Comparison of ENCODE assay signal across 11 cellular contexts in genomic region chr7:14834456-14834855, GRCh38.
DNase-seq lines count a peak whose midpoint lies in the region; ATAC-seq and TF ChIP-seq lines count a peak whose summit lies in the region.
"Had no signal": no experiment of that assay in that cellular context is flagged by ENCODE, and none has a peak within 500 bp of the region (broad histone marks: within the 10 kb centered on the region; RNA-seq: fewer than 3 reads in every experiment).

No MANE protein-coding gene starts in this region.

- H3K27me3 ChIP-seq in PC-3 (ENCODE audit: low read length) (no peaks in the 10 kb centered on the region), right cardiac atrium (ENCODE audit: control insufficient read depth, insufficient read depth) (no peaks in the 10 kb centered on the region)

- H3K27ac Mint-ChIP-seq in activated CD8-positive, alpha-beta T cell treated with anti-CD3 and anti-CD28 coated beads for 36 hours = no peak overlapping the region

- H2AFZ ChIP-seq in PC-3 (ENCODE audit: low read length) = peak overlapping the region; percentile 67

- POLR2A ChIA-PET in PC-3 (lab: Charles Lee; ENCODE audit: unreplicated experiment) = no interaction called here
- POLR2A ChIA-PET in activated CD8-positive, alpha-beta T cell treated with anti-CD3 and anti-CD28 coated beads for 36 hours (lab: Charles Lee) = no interaction called here

- peak overlapping the region; percentile 76 for H3K4me2 ChIP-seq in PC-3 (ENCODE audit: low read length)

- H3F3A ChIP-seq in PC-3 (ENCODE audit: low read length, unreplicated experiment) = no peaks in the 10 kb centered on the region

- TF ChIP-seq POLR2A in GM18505 (IDR thresholded peaks at IDR 0.05; ENCODE audit: borderline replicate concordance, extremely low read depth, insufficient read depth, insufficient read length) = no peak

- no peaks in the 10 kb centered on the region for H3K9me3 ChIP-seq in PC-3 (ENCODE audit: low read length)
- H3K9me3 ChIP-seq in right cardiac atrium (ENCODE audit: control insufficient read depth, low read length) = no peaks in the 10 kb centered on the region
- H3K9me3 ChIP-seq: thoracic aorta had no signal

- no peak overlapping the region for H3K4me3 Mint-ChIP-seq in activated CD8-positive, alpha-beta T cell treated with anti-CD3 and anti-CD28 coated beads for 36 hours

- intact Hi-C loops in PC-3 (cut with micrococcal nuclease) (loop anchor here (10.0 kb wide), 1 partner anchor 180 kb away; no protein-coding TSS in a partner anchor), right cardiac atrium (cut with DNase I) (loop anchor here in 1 of 4 donors (10.0 kb wide), 1 partner anchor 180 kb away; no protein-coding TSS in a partner anchor)
- intact Hi-C loops in activated CD8-positive, alpha-beta T cell treated with anti-CD3 and anti-CD28 coated beads for 36 hours (cut with micrococcal nuclease) = no loop called here

- H3K4me1 ChIP-seq in PC-3 (ENCODE audit: insufficient read depth, low read length) = peaks cover 51% of the 10 kb centered on the region
- H3K4me1 ChIP-seq in right cardiac atrium (ENCODE audit: control insufficient read depth, insufficient read depth, low read length) = no peaks in the 10 kb centered on the region

- H3K9ac ChIP-seq in PC-3 (ENCODE audit: low read length) = 0 out of 2 replicates have a peak overlapping the region, but pooled peaks have one; percentile 32

- no peaks in the 10 kb centered on the region for H4K20me1 ChIP-seq in PC-3 (ENCODE audit: low read length)

- WGBS in right cardiac atrium = 42% methylated on average over 3 of the region's 3 CpGs

- BruUV-seq in PC-3 (replicated peaks; lab: Mats Ljungman, UMichigan) = no TSS peak

- CTCF ChIA-PET in PC-3 (lab: Charles Lee) = no interaction called here
- CTCF ChIA-PET in activated CD8-positive, alpha-beta T cell treated with anti-CD3 and anti-CD28 coated beads for 36 hours (lab: Charles Lee) = no interaction called here

- H3K79me2 ChIP-seq in PC-3 (ENCODE audit: low read length) = no peaks in the 10 kb centered on the region

- no peaks in the 10 kb centered on the region for H3K9me2 ChIP-seq in PC-3 (replicated peaks; ENCODE audit: low read length)

- DNase-seq in PC-3 (peak; percentile 80), right cardiac atrium (no peak), SW480 (ENCODE audit: low spot score) (no peak)
- DNase-seq in activated CD8-positive, alpha-beta T cell treated with anti-CD3 and anti-CD28 coated beads for 36 hours = no peak
- DNase-seq: activated CD4-positive, CD25-positive, alpha-beta regulatory T cell; NCI-H526 had no signal

- H3K27ac ChIP-seq in PC-3 (ENCODE audit: low read length) = peak overlapping the region; percentile 87
- H3K27ac ChIP-seq in right cardiac atrium (ENCODE audit: low read length) = no peak overlapping the region
- H3K27ac ChIP-seq: thoracic aorta had no signal

- no peaks in the 10 kb centered on the region for H3K36me3 ChIP-seq in PC-3 (ENCODE audit: low read depth, low read length)
- H3K36me3 ChIP-seq: thoracic aorta had no signal

- ATAC-seq in GM18505 (IDR thresholded peaks at IDR 0.05; ENCODE audit: unreplicated experiment) (peak; percentile 64), HG02623 (IDR thresholded peaks at IDR 0.05; ENCODE audit: unreplicated experiment) (peak; percentile 50), PC-3 (peak; percentile 45), right cardiac atrium (peak; percentile 77 to 79), GM21576 (IDR thresholded peaks at IDR 0.05; ENCODE audit: unreplicated experiment) (no peak), HG03039 (IDR thresholded peaks at IDR 0.05; ENCODE audit: unreplicated experiment) (no peak)
- ATAC-seq in activated CD8-positive, alpha-beta T cell treated with anti-CD3 and anti-CD28 coated beads for 36 hours = no peak

- H3K36me3 Mint-ChIP-seq in activated CD8-positive, alpha-beta T cell treated with anti-CD3 and anti-CD28 coated beads for 36 hours (ENCODE audit: low read depth) = no peaks in the 10 kb centered on the region

- H3K27me3 Mint-ChIP-seq in activated CD8-positive, alpha-beta T cell treated with anti-CD3 and anti-CD28 coated beads for 36 hours = no peaks in the 10 kb centered on the region

- H3K4me3 ChIP-seq in PC-3 (ENCODE audit: low read length) (peak overlapping the region; percentile 34; the same call in 1 of the 2 replicates), right cardiac atrium (ENCODE audit: low read length) (no peak overlapping the region)
- H3K4me3 ChIP-seq: thoracic aorta had no signal

- H3K4me1 Mint-ChIP-seq in activated CD8-positive, alpha-beta T cell treated with anti-CD3 and anti-CD28 coated beads for 36 hours (ENCODE audit: low read depth) = no peaks in the 10 kb centered on the region

- no peaks in the 10 kb centered on the region for H3K9me3 Mint-ChIP-seq in activated CD8-positive, alpha-beta T cell treated with anti-CD3 and anti-CD28 coated beads for 36 hours

- no peak for TF ChIP-seq CTCF in PC-3 (conservative IDR thresholded peaks at IDR 0.05; ENCODE audit: low read depth, low read length)
- TF ChIP-seq CTCF in activated CD8-positive, alpha-beta T cell treated with anti-CD3 and anti-CD28 coated beads for 36 hours (IDR thresholded peaks at IDR 0.05) = no peak

Comparison
In these comparisons a context has a peak if more than half of its experiments do, and no peak if none do; other contexts are left out.
1. ATAC-seq: peak in GM18505 (single experiment), HG02623 (single experiment), PC-3 (single experiment) and right cardiac atrium (2 of 2); none in GM21576 (single experiment), activated CD8-positive, alpha-beta T cell treated with anti-CD3 and anti-CD28 coated beads for 36 hours (single experiment) and HG03039 (single experiment).